In genomic region chr2:60759654-60760053, GRCh38 we compare ENCODE assay signal across 20 cellular contexts. TPM values are rescaled to one million over a fixed set of nuclear protein-coding genes. Genes with fewer than 3 reads are reported as not detected.
DNase-seq lines count a peak whose midpoint lies in the region; ATAC-seq and TF ChIP-seq lines count a peak whose summit lies in the region.
"Had no signal": no experiment of that assay in that cellular context is flagged by ENCODE, and none has a peak within 500 bp of the region (broad histone marks: within the 10 kb centered on the region; RNA-seq: fewer than 3 reads in every experiment).

No MANE protein-coding gene starts in this region.

- H3K27ac Mint-ChIP-seq in mesothelial cell of epicardium, result no peak overlapping the region
- H3K27ac Mint-ChIP-seq: activated CD8-positive, alpha-beta memory T cell treated with anti-CD3 and anti-CD28 coated beads, Interleukin-2, amount 10 ng/mL, durations not matched to agents 7 days and 5 days; neural progenitor cell had no signal

- H3K4me3 Mint-ChIP-seq in mesothelial cell of epicardium, result no peak overlapping the region
- H3K4me3 Mint-ChIP-seq: activated CD8-positive, alpha-beta memory T cell treated with anti-CD3 and anti-CD28 coated beads, Interleukin-2, amount 10 ng/mL, durations not matched to agents 7 days and 5 days; neural progenitor cell had no signal

- peaks cover 29% of the 10 kb centered on the region for H3K36me3 ChIP-seq in osteoblast (ENCODE audit: insufficient read depth, low read length)
- peaks cover 42% of the 10 kb centered on the region for H3K36me3 ChIP-seq in upper lobe of right lung

- peaks cover 25% of the 10 kb centered on the region for H4K20me1 ChIP-seq in osteoblast (ENCODE audit: insufficient read depth, low read length)

- no peaks in the 10 kb centered on the region for H3K9me3 Mint-ChIP-seq in mesothelial cell of epicardium
- H3K9me3 Mint-ChIP-seq: neural progenitor cell had no signal

- H2AFZ ChIP-seq in osteoblast (ENCODE audit: low read length), result no peak overlapping the region
- H2AFZ ChIP-seq: neural progenitor cell had no signal

- H3K9me3 ChIP-seq in osteoblast (ENCODE audit: low read depth, low read length) (no peaks in the 10 kb centered on the region), upper lobe of right lung (no peaks in the 10 kb centered on the region)
- H3K9me3 ChIP-seq: HAP-1, vagina had no signal

- DNase-seq in NCI-H510A treated with DMSO at 0.1 percent for 48 hours (lab: John Stamatoyannopoulos, UW) (peak; percentile 39), NCI-H510A (lab: John Stamatoyannopoulos, UW) (no peak), NCI-H128 (lab: John Stamatoyannopoulos, UW; ENCODE audit: unreplicated experiment) (peak; percentile 89), NCI-H69 (lab: John Stamatoyannopoulos, UW) (peak; percentile 71), osteoblast (ENCODE audit: insufficient read length, low spot score, missing footprints) (peak; percentile 68), upper lobe of right lung (no peak), retina (no peak), mesothelial cell of epicardium (ENCODE audit: low spot score in 2 of 2, unreplicated experiment in 2 of 2) (no peak)
- DNase-seq: activated CD4-positive, alpha-beta T cell treated with anti-CD3 and anti-CD28 coated beads for 4 hours; activated CD8-positive, alpha-beta memory T cell treated with anti-CD3 and anti-CD28 coated beads, Interleukin-2, amount 10 ng/mL, durations not matched to agents 7 days and 5 days; activated effector memory CD4-positive, alpha-beta T cell treated with Interleukin-2 at 50 U/mL for 16 hours; foreskin melanocyte; NCI-H2171 treated with DMSO at 0.1 percent for 48 hours; SW 1271 had no signal

- H3K27me3 ChIP-seq in osteoblast (ENCODE audit: insufficient read depth, low read length), result no peaks in the 10 kb centered on the region
- no peaks in the 10 kb centered on the region for H3K27me3 ChIP-seq in upper lobe of right lung
- H3K27me3 ChIP-seq: dorsolateral prefrontal cortex, neural progenitor cell, vagina had no signal

- H3K27me3 Mint-ChIP-seq in mesothelial cell of epicardium (ENCODE audit: low read depth), result no peaks in the 10 kb centered on the region
- H3K27me3 Mint-ChIP-seq: activated CD8-positive, alpha-beta memory T cell treated with anti-CD3 and anti-CD28 coated beads, Interleukin-2, amount 10 ng/mL, durations not matched to agents 7 days and 5 days had no signal

- intact Hi-C loops in upper lobe of right lung (cut with DNase I), result no loop called here

- peaks cover 44% of the 10 kb centered on the region for H3K79me2 ChIP-seq in osteoblast (ENCODE audit: insufficient read depth, low read length)

- peaks cover 16% of the 10 kb centered on the region for H3K4me1 Mint-ChIP-seq in mesothelial cell of epicardium

- ATAC-seq in upper lobe of right lung, result no peak
- ATAC-seq: activated CD8-positive, alpha-beta memory T cell treated with anti-CD3 and anti-CD28 coated beads, Interleukin-2, amount 10 ng/mL, durations not matched to agents 7 days and 5 days; HepG2 had no signal

- peaks cover 27% of the 10 kb centered on the region for H3K36me3 Mint-ChIP-seq in mesothelial cell of epicardium

- peaks cover 15% of the 10 kb centered on the region for H3K4me1 ChIP-seq in osteoblast (ENCODE audit: insufficient read depth, low read length)
- H3K4me1 ChIP-seq in upper lobe of right lung, result peaks cover 14% of the 10 kb centered on the region

- H3K27ac ChIP-seq in osteoblast (ENCODE audit: low read depth, low read length) (no peak overlapping the region), upper lobe of right lung (no peak overlapping the region)
- H3K27ac ChIP-seq: epithelial cell of prostate, neural progenitor cell, vagina had no signal

- H3K4me3 ChIP-seq in osteoblast (ENCODE audit: insufficient read depth, low read length) (no peak overlapping the region), upper lobe of right lung (no peak overlapping the region)
- H3K4me3 ChIP-seq: HAP-1, neural progenitor cell, vagina had no signal

- no peak overlapping the region for H3K4me2 ChIP-seq in osteoblast (ENCODE audit: insufficient read depth, low read length)
- H3K4me2 ChIP-seq: neural progenitor cell had no signal

- TF ChIP-seq CTCF in osteoblast (IDR thresholded peaks at IDR 0.05; ENCODE audit: extremely low read depth, low read depth, low read length) (no peak), upper lobe of right lung (IDR thresholded peaks at IDR 0.05) (no peak), mesothelial cell of epicardium (IDR thresholded peaks at IDR 0.05; ENCODE audit: unreplicated experiment) (no peak)

RNA-seq across cellular contexts. Expression of gene PAPOLG, which starts 3.6 kb away (rescaled TPM):
- total RNA-seq in osteoblast (17.7 and 19.9 TPM in 2 replicates), upper lobe of right lung (13.3 TPM), mesothelial cell of epicardium (22.0 to 24.7 TPM (median 23.5 TPM) in 3 replicates)

Comparison
In these comparisons a context has a peak if more than half of its experiments do, and no peak if none do; other contexts are left out.
1. DNase-seq: peak in NCI-H510A treated with DMSO at 0.1 percent for 48 hours (single experiment), NCI-H128 (single experiment), NCI-H69 (single experiment) and osteoblast (single experiment); none in NCI-H510A (single experiment), upper lobe of right lung (single experiment), retina (single experiment) and mesothelial cell of epicardium (0 of 2).